In the genomic region with DNA sequence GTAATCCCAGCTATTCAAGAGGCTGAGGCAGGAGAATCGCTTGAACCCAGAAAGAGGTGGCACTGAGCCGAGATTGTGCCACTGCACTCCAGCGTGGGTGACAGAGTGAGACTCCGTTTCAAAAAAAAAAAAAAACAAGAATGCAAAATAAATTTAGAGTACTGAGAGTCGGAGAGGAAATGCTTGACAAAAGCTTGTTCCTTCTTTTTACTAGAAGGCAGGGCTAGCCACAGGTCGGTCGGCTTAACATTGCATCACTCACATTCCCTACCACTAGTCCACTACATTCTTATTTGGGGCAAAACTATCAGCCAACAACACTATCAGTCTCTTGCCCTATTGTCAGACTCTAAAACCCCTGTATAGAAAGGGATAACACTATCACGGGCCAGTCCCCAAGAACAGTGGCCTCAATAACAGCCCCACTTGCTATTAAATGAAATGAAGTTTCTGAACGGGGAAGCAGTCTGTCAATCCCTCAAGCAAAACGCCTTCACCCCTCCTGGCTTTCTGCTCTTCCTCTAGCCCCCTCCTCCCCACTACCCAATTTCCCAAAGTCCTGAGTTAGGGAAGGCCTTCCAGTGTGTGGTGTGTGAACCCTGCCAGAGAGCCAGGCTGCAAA, we compare ENCODE assay signal across 8 cellular contexts. TPM values are rescaled to one million over a fixed set of nuclear protein-coding genes. Genes with fewer than 3 reads are reported as not detected.
DNase-seq lines count a peak whose midpoint lies in the region; ATAC-seq and TF ChIP-seq lines count a peak whose summit lies in the region.

No MANE protein-coding gene starts in this region.

- peaks cover 59% of the 10 kb centered on the region for H3K4me1 ChIP-seq in vagina

- H3K36me3 ChIP-seq in vagina: peaks cover 0 to 7% of the 10 kb centered on the region in 2 donors

- no peak for TF ChIP-seq CTCF in vagina (IDR thresholded peaks at IDR 0.05)

- peak overlapping the region; percentile 100 for H3K27ac Mint-ChIP-seq in central memory CD8-positive, alpha-beta T cell (ENCODE audit: low read depth)
- H3K27ac Mint-ChIP-seq in memory B cell: peak overlapping the region; percentile 100

- peak; percentile 7 for DNase-seq in GDM1 (lab: John Stamatoyannopoulos, UW)
- DNase-seq in NOMO-1 (lab: John Stamatoyannopoulos, UW; ENCODE audit: unreplicated experiment in 2 of 2): peak; percentile 85 to 88
- DNase-seq in central memory CD8-positive, alpha-beta T cell (ENCODE audit: low spot score in 2 of 2): no peak
- peak; percentile 31 to 49 for DNase-seq in memory B cell (ENCODE audit: low spot score in 2 of 2)
- no peak for DNase-seq in vagina (ENCODE audit: extremely low spot score in 2 of 2)
- no peak for DNase-seq in DMS114 treated with DMSO at 0.1 percent for 48 hours (lab: John Stamatoyannopoulos, UW; ENCODE audit: unreplicated experiment)
- no peak for DNase-seq in NCI-H1105 (lab: John Stamatoyannopoulos, UW)

- no peaks in the 10 kb centered on the region for H3K27me3 Mint-ChIP-seq in central memory CD8-positive, alpha-beta T cell
- no peaks in the 10 kb centered on the region for H3K27me3 Mint-ChIP-seq in memory B cell

- H3K9me3 ChIP-seq in vagina: no peaks in the 10 kb centered on the region

- H3K9me3 Mint-ChIP-seq in central memory CD8-positive, alpha-beta T cell: no peaks in the 10 kb centered on the region
- H3K9me3 Mint-ChIP-seq in memory B cell: no peaks in the 10 kb centered on the region

- H3K4me3 Mint-ChIP-seq in central memory CD8-positive, alpha-beta T cell: peak overlapping the region; percentile 99
- peak overlapping the region; percentile 100 for H3K4me3 Mint-ChIP-seq in memory B cell

- peaks cover 18% of the 10 kb centered on the region for H3K36me3 Mint-ChIP-seq in central memory CD8-positive, alpha-beta T cell (ENCODE audit: insufficient read depth)
- H3K36me3 Mint-ChIP-seq in memory B cell: peaks cover 6% of the 10 kb centered on the region

- H3K27ac ChIP-seq in vagina: peak overlapping the region; percentile 95

- no peaks in the 10 kb centered on the region for H3K27me3 ChIP-seq in vagina

- intact Hi-C loops in vagina (cut with DNase I): loop anchor here (10.0 kb wide), 1 partner anchor 96 kb away; the partner anchor contains the start of gene ESYT1

- TF ChIP-seq POLR2A in vagina (IDR thresholded peaks at IDR 0.05): no peak

- ATAC-seq in central memory CD8-positive, alpha-beta T cell (replicated peaks; ENCODE audit: extremely low read depth, poor library complexity, severe bottlenecking): no peak
- ATAC-seq in memory B cell (ENCODE audit: low read depth) (peak; percentile 49), GM18502 (IDR thresholded peaks at IDR 0.05; ENCODE audit: poor library complexity, unreplicated experiment) (no peak)

- peak overlapping the region; percentile 74 to 78 for H3K4me3 ChIP-seq in vagina

- H3K4me1 Mint-ChIP-seq in central memory CD8-positive, alpha-beta T cell: peaks cover 61% of the 10 kb centered on the region
- peaks cover 39% of the 10 kb centered on the region for H3K4me1 Mint-ChIP-seq in memory B cell

RNA-seq across cellular contexts. Expression of gene RNF41, which starts 1.0 kb away (rescaled TPM):
- total RNA-seq in vagina: 79.6 TPM

RNA-seq across cellular contexts. Expression of gene NABP2, which starts 3.4 kb away (rescaled TPM):
- 20.4 TPM for total RNA-seq in vagina

RNA-seq across cellular contexts. Expression of gene SLC39A5, which starts 9.1 kb away (rescaled TPM):
- total RNA-seq in vagina: not detected

RNA-seq across cellular contexts. Expression of gene SMARCC2, which starts 31.4 kb away (rescaled TPM):
- total RNA-seq in vagina: 95.3 TPM

RNA-seq across cellular contexts. Expression of gene ANKRD52, which starts 37.5 kb away (rescaled TPM):
- 22.6 TPM for total RNA-seq in vagina

Comparison
In these comparisons a context has a peak if more than half of its experiments do, and no peak if none do; other contexts are left out.
1. DNase-seq: peak in GDM1 (single experiment), NOMO-1 (2 of 2) and memory B cell (2 of 2); none in central memory CD8-positive, alpha-beta T cell (0 of 2), vagina (0 of 2), DMS114 treated with DMSO at 0.1 percent for 48 hours (single experiment) and NCI-H1105 (single experiment).